ENCODE assay signal across 14 cellular contexts in the genomic region with DNA sequence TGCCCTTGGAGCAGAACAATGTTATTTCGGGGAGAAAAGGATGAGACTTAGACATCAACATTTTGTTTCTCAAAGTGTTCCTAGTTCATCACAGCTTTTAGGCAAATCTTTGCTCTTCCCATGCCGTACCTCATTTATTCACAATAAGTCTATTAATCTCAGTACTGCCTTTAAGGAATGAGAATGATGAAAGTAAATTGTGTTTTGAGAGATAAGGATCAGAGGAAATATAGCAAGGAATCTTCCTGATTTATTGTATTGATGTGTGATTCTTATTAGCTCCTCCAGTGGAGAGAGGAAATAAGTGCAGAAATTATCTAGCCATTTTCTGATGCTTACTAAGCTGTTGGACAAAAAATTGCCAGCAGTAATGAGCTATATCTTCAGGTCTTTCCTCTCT. TPM values are rescaled to one million over a fixed set of nuclear protein-coding genes. Genes with fewer than 3 reads are reported as not detected.
DNase-seq lines count a peak whose midpoint lies in the region; ATAC-seq and TF ChIP-seq lines count a peak whose summit lies in the region.
"Had no signal": no experiment of that assay in that cellular context is flagged by ENCODE, and none has a peak within 500 bp of the region (broad histone marks: within the 10 kb centered on the region; RNA-seq: fewer than 3 reads in every experiment).

No MANE protein-coding gene starts in this region.

- no peak overlapping the region for H3K4ac ChIP-seq in IMR-90 (ENCODE audit: low read depth, low read length)

- H3K27me3 ChIP-seq in CD4-positive, CD25-positive, alpha-beta regulatory T cell (ENCODE audit: control insufficient read depth, insufficient read depth, low read length): no peaks in the 10 kb centered on the region
- H3K27me3 ChIP-seq in IMR-90 (ENCODE audit: control insufficient read depth, insufficient read depth, low read length) (no peaks in the 10 kb centered on the region), WERI-Rb-1 (ENCODE audit: insufficient read depth, low read depth, severe bottlenecking) (no peaks in the 10 kb centered on the region)

- intact Hi-C loops in IMR-90 (cut with micrococcal nuclease): loop anchor here (10.0 kb wide), 1 partner anchor 101 kb away; no protein-coding TSS in a partner anchor

- H4K91ac ChIP-seq in IMR-90 (ENCODE audit: insufficient read depth, low read depth, low read length): no peak overlapping the region

- no peaks in the 10 kb centered on the region for H3K9me3 ChIP-seq in CD4-positive, CD25-positive, alpha-beta regulatory T cell (ENCODE audit: control insufficient read depth in 2 of 2, low read length in 2 of 2)
- H3K9me3 ChIP-seq in IMR-90 (ENCODE audit: control insufficient read depth, insufficient read depth, low read length) (no peaks in the 10 kb centered on the region), WERI-Rb-1 (ENCODE audit: severe bottlenecking) (no peaks in the 10 kb centered on the region)

- no peak overlapping the region for H4K5ac ChIP-seq in IMR-90 (ENCODE audit: low read depth, low read length)

- POLR2A ChIA-PET in IMR-90 (lab: Charles Lee; ENCODE audit: unreplicated experiment): interaction anchor here (0.7 kb wide), 1 partner anchor 9 kb away, joined by 3 read pairs; no protein-coding TSS in a partner anchor
- POLR2A ChIA-PET in naive thymus-derived CD8-positive, alpha-beta T cell (lab: Charles Lee): interaction anchor here (0.6 to 3.3 kb wide), 5 partner anchors 19 to 225 kb away, joined by 3 to 10 read pairs (median 5); partner anchors contain the start of genes NUDT17, PIAS3 and RBM8A

- peaks cover 6% of the 10 kb centered on the region for H3K9me1 ChIP-seq in IMR-90 (ENCODE audit: insufficient read depth, low read length)

- H3K27ac ChIP-seq in CD4-positive, CD25-positive, alpha-beta regulatory T cell (ENCODE audit: insufficient read depth, low read length, poor library complexity, severe bottlenecking): no peak overlapping the region
- no peak overlapping the region for H3K27ac ChIP-seq in IMR-90 (ENCODE audit: insufficient read depth, low read length)
- no peak overlapping the region; the same call in 1 of the 2 replicates for H3K27ac ChIP-seq in WERI-Rb-1
- H3K27ac ChIP-seq: coronary artery had no signal

- H4K8ac ChIP-seq in IMR-90 (ENCODE audit: low read depth in 2 of 2, low read length in 2 of 2): no peak overlapping the region

- H3K79me1 ChIP-seq in IMR-90 (ENCODE audit: low read depth in 1 of 2, low read length in 2 of 2): peaks cover 28 to 51% of the 10 kb centered on the region in 2 experiments

- no CpG with 5 or more reads among the region's 2 CpGs for WGBS in IMR-90 (ENCODE audit: extremely low coverage in 2 of 2, insufficient read length in 1 of 2), 2 experiments

- no peak overlapping the region for H2AFZ ChIP-seq in IMR-90 (replicated peaks; ENCODE audit: low read length, poor library complexity)

- no peaks in the 10 kb centered on the region for H4K20me1 ChIP-seq in IMR-90 (ENCODE audit: insufficient read depth, low read length)

- H3K36me3 ChIP-seq in CD4-positive, CD25-positive, alpha-beta regulatory T cell (ENCODE audit: control insufficient read depth, insufficient read depth, low read length): peaks cover 42% of the 10 kb centered on the region
- H3K36me3 ChIP-seq in IMR-90 (ENCODE audit: control insufficient read depth, insufficient read depth, low read length) (peaks cover 26% of the 10 kb centered on the region), WERI-Rb-1 (peaks cover 65% of the 10 kb centered on the region)

- TF ChIP-seq POLR2A in IMR-90 (IDR thresholded peaks at IDR 0.05; ENCODE audit: low read depth, low read length): no peak

- H3K9me3 Mint-ChIP-seq in CD4-positive, CD25-positive, alpha-beta regulatory T cell: no peaks in the 10 kb centered on the region
- no peaks in the 10 kb centered on the region for H3K9me3 Mint-ChIP-seq in activated naive CD4-positive, alpha-beta T cell treated with anti-CD3 and anti-CD28 coated beads, Interleukin-2, amount 50 U/mL, for 72 hours
- H3K9me3 Mint-ChIP-seq in naive thymus-derived CD8-positive, alpha-beta T cell: no peaks in the 10 kb centered on the region
- H3K9me3 Mint-ChIP-seq: stimulated activated naive B cell treated with anti-CD40 and anti-IgM and Interleukin-4, amounts not matched to agents 10 μg/mL and 1 μg/mL and 100 μg/mL, for 72 hours had no signal

- peaks cover 32% of the 10 kb centered on the region for H3K36me3 Mint-ChIP-seq in CD4-positive, CD25-positive, alpha-beta regulatory T cell
- peaks cover 27 to 31% of the 10 kb centered on the region in 2 donors for H3K36me3 Mint-ChIP-seq in activated naive CD4-positive, alpha-beta T cell treated with anti-CD3 and anti-CD28 coated beads, Interleukin-2, amount 50 U/mL, for 72 hours
- peaks cover 12 to 56% (median 22%) of the 10 kb centered on the region in 3 donors for H3K36me3 Mint-ChIP-seq in naive thymus-derived CD8-positive, alpha-beta T cell

- in situ Hi-C loops in IMR-90 (cut with MboI; ENCODE audit: low sequenced_read_pairs): no loop called here

- peaks cover 17% of the 10 kb centered on the region for H3K4me1 ChIP-seq in CD4-positive, CD25-positive, alpha-beta regulatory T cell (ENCODE audit: control insufficient read depth, insufficient read depth, low read length, poor library complexity, severe bottlenecking)
- H3K4me1 ChIP-seq in IMR-90 (ENCODE audit: control insufficient read depth, insufficient read depth, low read length): 0 out of 2 replicates have a peak, but pooled peaks cover 2% of the 10 kb centered on the region

- H3K27ac Mint-ChIP-seq in CD4-positive, CD25-positive, alpha-beta regulatory T cell: peak overlapping the region; percentile 7 to 99 (median 86)
- peak overlapping the region; percentile 50 to 99 for H3K27ac Mint-ChIP-seq in activated naive CD4-positive, alpha-beta T cell treated with anti-CD3 and anti-CD28 coated beads, Interleukin-2, amount 50 U/mL, for 72 hours
- peak overlapping the region in 3 of 10 donors; percentile 35 to 56 (median 43) for H3K27ac Mint-ChIP-seq in naive thymus-derived CD8-positive, alpha-beta T cell

- no peak overlapping the region for H2BK20ac ChIP-seq in IMR-90 (ENCODE audit: low read depth, low read length)

- H3K4me1 Mint-ChIP-seq in CD4-positive, CD25-positive, alpha-beta regulatory T cell: peaks cover 16 to 43% (median 36%) of the 10 kb centered on the region in 4 donors
- H3K4me1 Mint-ChIP-seq in naive thymus-derived CD8-positive, alpha-beta T cell: peaks cover 15 to 38% (median 22%) of the 10 kb centered on the region in 4 donors

- dilution Hi-C loops in IMR-90 (cut with HindIII; ENCODE audit: low sequenced_read_pairs, unreplicated experiment): no loop called here

- TF ChIP-seq CTCF in IMR-90 (conservative IDR thresholded peaks at IDR 0.05; ENCODE audit: low read depth, low read length) (no peak), WERI-Rb-1 (IDR thresholded peaks at IDR 0.05; ENCODE audit: low read depth, low read length) (no peak)

- H3K18ac ChIP-seq in IMR-90 (ENCODE audit: low read depth, low read length): no peak overlapping the region

- TF ChIP-seq RAD21 in IMR-90 (IDR thresholded peaks at IDR 0.05; ENCODE audit: low read length): no peak

- BruUV-seq in IMR-90 (replicated peaks; lab: Mats Ljungman, UMichigan): no TSS peak

- DNase-seq in CD4-positive, CD25-positive, alpha-beta regulatory T cell: no peak
- DNase-seq in IMR-90: no peak
- no peak for DNase-seq in activated naive CD4-positive, alpha-beta T cell treated with anti-CD3 and anti-CD28 coated beads, Interleukin-2, amount 50 U/mL, for 72 hours (ENCODE audit: low spot score in 2 of 2)
- no peak for DNase-seq in naive thymus-derived CD8-positive, alpha-beta T cell
- no peak for DNase-seq in nucleus accumbens (lab: John Stamatoyannopoulos, UW)
- DNase-seq in WERI-Rb-1: no peak
- DNase-seq in NCI-H187 (lab: John Stamatoyannopoulos, UW): no peak
- DNase-seq: activated gamma-delta T cell treated with Interleukin-2 at 50 U/mL for 16 hours; DMS79; foreskin melanocyte; left cardiac atrium; NCI-H2227 treated with DMSO at 0.1 percent for 48 hours; stimulated activated naive B cell treated with anti-CD40 and anti-IgM and Interleukin-4, amounts not matched to agents 10 μg/mL and 1 μg/mL and 100 μg/mL, for 72 hours had no signal

- H2AK5ac ChIP-seq in IMR-90 (ENCODE audit: low read depth, low read length): no peak overlapping the region

- no peak overlapping the region for H3K4me3 ChIP-seq in CD4-positive, CD25-positive, alpha-beta regulatory T cell (ENCODE audit: low read depth, low read length)
- H3K4me3 ChIP-seq in IMR-90 (ENCODE audit: insufficient read depth, low read depth, low read length) (no peak overlapping the region), WERI-Rb-1 (ENCODE audit: low read depth, low read length) (no peak overlapping the region)

- H2BK15ac ChIP-seq in IMR-90 (ENCODE audit: low read depth, low read length): no peak overlapping the region

- H3K4me3 Mint-ChIP-seq in CD4-positive, CD25-positive, alpha-beta regulatory T cell: peak overlapping the region; percentile 76 to 100 (median 98)
- H3K4me3 Mint-ChIP-seq in naive thymus-derived CD8-positive, alpha-beta T cell: peak overlapping the region in 9 of 10 donors; percentile 24 to 99 (median 60)

- no peak overlapping the region for H2BK5ac ChIP-seq in IMR-90 (ENCODE audit: low read depth, low read length, poor library complexity, severe bottlenecking)

- H2AK9ac ChIP-seq in IMR-90 (replicated peaks; ENCODE audit: low read depth, low read length, poor library complexity): no peak overlapping the region

- H3K14ac ChIP-seq in IMR-90 (replicated peaks; ENCODE audit: low read depth, low read length): no peak overlapping the region

- peak overlapping the region; percentile 6; the same call in 1 of the 2 replicates for H3K23ac ChIP-seq in IMR-90 (ENCODE audit: low read depth, low read length)

- peak overlapping the region; percentile 44; the same call in 1 of the 2 replicates for H3K4me2 ChIP-seq in IMR-90 (ENCODE audit: low read depth, low read length)

- no peaks in the 10 kb centered on the region for H3K27me3 Mint-ChIP-seq in CD4-positive, CD25-positive, alpha-beta regulatory T cell
- no peaks in the 10 kb centered on the region for H3K27me3 Mint-ChIP-seq in naive thymus-derived CD8-positive, alpha-beta T cell
- H3K27me3 Mint-ChIP-seq: stimulated activated naive B cell treated with anti-CD40 and anti-IgM and Interleukin-4, amounts not matched to agents 10 μg/mL and 1 μg/mL and 100 μg/mL, for 72 hours had no signal

- no peak overlapping the region for H2BK120ac ChIP-seq in IMR-90 (ENCODE audit: low read depth, low read length)

- H3K9ac ChIP-seq in IMR-90 (ENCODE audit: low read depth, low read length): no peak overlapping the region

- H3K56ac ChIP-seq in IMR-90 (ENCODE audit: extremely low read depth, insufficient read depth, low read length): no peak overlapping the region

- CTCF ChIA-PET in IMR-90 (lab: Yijun Ruan, JAX): interaction anchor here (1.6 kb wide), 1 partner anchor 13 kb away, joined by 3 read pairs; no protein-coding TSS in a partner anchor

- no peak for ATAC-seq in CD4-positive, CD25-positive, alpha-beta regulatory T cell (ENCODE audit: low read depth in 2 of 2)
- no peak for ATAC-seq in IMR-90 (ENCODE audit: low read depth)
- no peak for ATAC-seq in activated naive CD4-positive, alpha-beta T cell treated with anti-CD3 and anti-CD28 coated beads, Interleukin-2, amount 50 U/mL, for 72 hours
- ATAC-seq in naive thymus-derived CD8-positive, alpha-beta T cell: no peak
- ATAC-seq: left cardiac atrium; stimulated activated naive B cell treated with anti-CD40 and anti-IgM and Interleukin-4, amounts not matched to agents 10 μg/mL and 1 μg/mL and 100 μg/mL, for 72 hours had no signal

RNA-seq across cellular contexts. Expression of gene POLR3C, which starts 2.0 kb away (rescaled TPM):
- 30.3 TPM for total RNA-seq in CD4-positive, CD25-positive, alpha-beta regulatory T cell
- polyA plus RNA-seq in CD4-positive, CD25-positive, alpha-beta regulatory T cell: 10 to 100 TPM; 45.1 to 52.2 (median 48.0) TPM
- total RNA-seq in IMR-90 (2012; rRNA removed): 69.4 and 94.1 TPM in 2 replicates
- polyA plus RNA-seq in IMR-90 (2012; rRNA removed): 47.0 and 49.4 TPM in 2 replicates
- polyA plus RNA-seq in IMR-90 (2012; cell fraction: cytosol; rRNA removed): 22.2 and 44.4 TPM in 2 replicates
- polyA plus RNA-seq in IMR-90 (2012; cell fraction: nucleus; rRNA removed; ENCODE audit: low replicate concordance): 20.9 and 66.4 TPM in 2 replicates
- 10 to 100 TPM; 15.1 to 26.2 TPM for total RNA-seq in activated naive CD4-positive, alpha-beta T cell treated with anti-CD3 and anti-CD28 coated beads, Interleukin-2, amount 50 U/mL, for 72 hours
- 10 to 100 TPM; 42.8 to 44.6 TPM for total RNA-seq in naive thymus-derived CD8-positive, alpha-beta T cell
- 10 to 100 TPM; 40.2 to 54.5 (median 40.7) TPM for polyA plus RNA-seq in naive thymus-derived CD8-positive, alpha-beta T cell

RNA-seq across cellular contexts. Expression of gene RNF115, which starts 2.1 kb away (rescaled TPM):
- 17.3 TPM for total RNA-seq in CD4-positive, CD25-positive, alpha-beta regulatory T cell
- polyA plus RNA-seq in CD4-positive, CD25-positive, alpha-beta regulatory T cell: 1 to 10 TPM; 4.1 to 7.6 (median 6.0) TPM
- 22.5 and 22.9 TPM in 2 replicates for total RNA-seq in IMR-90 (2012; rRNA removed)
- polyA plus RNA-seq in IMR-90 (2012; rRNA removed): 11.5 and 13.5 TPM in 2 replicates
- 3.0 and 3.1 TPM in 2 replicates for polyA plus RNA-seq in IMR-90 (2012; cell fraction: cytosol; rRNA removed)
- 5.6 and 33.2 TPM in 2 replicates for polyA plus RNA-seq in IMR-90 (2012; cell fraction: nucleus; rRNA removed; ENCODE audit: low replicate concordance)
- total RNA-seq in activated naive CD4-positive, alpha-beta T cell treated with anti-CD3 and anti-CD28 coated beads, Interleukin-2, amount 50 U/mL, for 72 hours: 10 to 100 TPM; 10.7 to 12.6 TPM
- total RNA-seq in naive thymus-derived CD8-positive, alpha-beta T cell: 10 to 100 TPM; 16.3 to 18.9 TPM
- 1 to 10 TPM; 5.8 to 6.6 (median 6.1) TPM for polyA plus RNA-seq in naive thymus-derived CD8-positive, alpha-beta T cell

RNA-seq across cellular contexts. Expression of gene NUDT17, which starts 19.4 kb away (rescaled TPM):
- 3.5 TPM for total RNA-seq in CD4-positive, CD25-positive, alpha-beta regulatory T cell
- 1 to 10 TPM; 1.6 to 4.8 (median 2.8) TPM for polyA plus RNA-seq in CD4-positive, CD25-positive, alpha-beta regulatory T cell
- total RNA-seq in IMR-90 (2012; rRNA removed): 2.3 and 2.8 TPM in 2 replicates
- polyA plus RNA-seq in IMR-90 (2012; rRNA removed): 1.6 and 2.8 TPM in 2 replicates
- polyA plus RNA-seq in IMR-90 (2012; cell fraction: cytosol; rRNA removed): 2.3 and 2.5 TPM in 2 replicates
- polyA plus RNA-seq in IMR-90 (2012; cell fraction: nucleus; rRNA removed; ENCODE audit: low replicate concordance): 5.6 and 6.7 TPM in 2 replicates
- 1 to 10 TPM; 2.6 to 3.9 TPM for total RNA-seq in activated naive CD4-positive, alpha-beta T cell treated with anti-CD3 and anti-CD28 coated beads, Interleukin-2, amount 50 U/mL, for 72 hours
- 1 to 10 TPM; 5.8 to 6.1 TPM for total RNA-seq in naive thymus-derived CD8-positive, alpha-beta T cell
- polyA plus RNA-seq in naive thymus-derived CD8-positive, alpha-beta T cell: 1 to 10 TPM; 2.0 to 3.9 (median 3.4) TPM

RNA-seq across cellular contexts. Expression of gene PIAS3, which starts 32.9 kb away (rescaled TPM):
- 21.9 TPM for total RNA-seq in CD4-positive, CD25-positive, alpha-beta regulatory T cell
- 10 to 100 TPM in 3 of 4 donors, 1 to 10 TPM in 1; 8.8 to 16.3 (median 11.8) TPM for polyA plus RNA-seq in CD4-positive, CD25-positive, alpha-beta regulatory T cell
- 10.8 and 11.1 TPM in 2 replicates for total RNA-seq in IMR-90 (2012; rRNA removed)
- polyA plus RNA-seq in IMR-90 (2012; rRNA removed): 52.9 and 53.7 TPM in 2 replicates
- 29.7 and 45.1 TPM in 2 replicates for polyA plus RNA-seq in IMR-90 (2012; cell fraction: cytosol; rRNA removed)
- 173 and 179 TPM in 2 replicates for polyA plus RNA-seq in IMR-90 (2012; cell fraction: nucleus; rRNA removed; ENCODE audit: low replicate concordance)
- 10 to 100 TPM; 28.6 to 33.5 TPM for total RNA-seq in activated naive CD4-positive, alpha-beta T cell treated with anti-CD3 and anti-CD28 coated beads, Interleukin-2, amount 50 U/mL, for 72 hours
- total RNA-seq in naive thymus-derived CD8-positive, alpha-beta T cell: 10 to 100 TPM; 31.1 to 33.8 TPM
- 10 to 100 TPM; 10.7 to 14.7 (median 12.4) TPM for polyA plus RNA-seq in naive thymus-derived CD8-positive, alpha-beta T cell

RNA-seq across cellular contexts. Expression of gene ANKRD35, which starts 59.6 kb away (rescaled TPM):
- 0.17 TPM for total RNA-seq in CD4-positive, CD25-positive, alpha-beta regulatory T cell
- polyA plus RNA-seq in CD4-positive, CD25-positive, alpha-beta regulatory T cell: under 1 TPM; 0.24 to 0.45 (median 0.29) TPM
- 0.90 and 1.1 TPM in 2 replicates for total RNA-seq in IMR-90 (2012; rRNA removed)
- 2.4 TPM in 2 replicates for polyA plus RNA-seq in IMR-90 (2012; rRNA removed)
- 2.4 and 2.5 TPM in 2 replicates for polyA plus RNA-seq in IMR-90 (2012; cell fraction: cytosol; rRNA removed)
- polyA plus RNA-seq in IMR-90 (2012; cell fraction: nucleus; rRNA removed; ENCODE audit: low replicate concordance): 0.97 and 1.2 TPM in 2 replicates
- total RNA-seq in activated naive CD4-positive, alpha-beta T cell treated with anti-CD3 and anti-CD28 coated beads, Interleukin-2, amount 50 U/mL, for 72 hours: under 1 TPM; 0.50 to 0.53 TPM
- not detected for total RNA-seq in naive thymus-derived CD8-positive, alpha-beta T cell
- under 1 TPM; 0.27 to 0.57 (median 0.42) TPM for polyA plus RNA-seq in naive thymus-derived CD8-positive, alpha-beta T cell
